In the genomic region with DNA sequence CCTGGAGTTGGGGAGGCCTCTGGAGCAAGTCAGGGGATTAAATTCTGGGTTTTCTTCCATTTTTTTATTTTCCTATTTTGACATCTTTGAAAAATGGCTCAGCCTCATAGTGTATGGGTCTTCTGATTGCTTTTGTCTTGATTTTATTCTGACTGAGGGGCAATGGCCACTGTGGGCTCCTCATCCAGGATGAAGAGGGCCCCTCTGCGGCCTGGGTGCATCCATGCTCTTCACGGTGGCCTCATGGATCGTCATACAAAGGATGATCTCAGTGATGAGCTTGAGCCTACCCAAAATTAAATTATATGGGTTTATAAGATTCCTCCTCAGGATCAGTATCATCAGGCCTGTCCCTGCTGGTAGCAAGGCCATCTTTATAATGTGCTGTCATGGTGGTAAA, we compare ENCODE assay signal across 8 cellular contexts.
DNase-seq lines count a peak whose midpoint lies in the region; ATAC-seq and TF ChIP-seq lines count a peak whose summit lies in the region.
"Not testable (repeated sequence)": the region's sequence is repeated elsewhere in the genome, so short reads cannot be mapped to it uniquely, and the experiment has no call there.

No MANE protein-coding gene starts in this region.

- H3K9me3 ChIP-seq in BLaER1 = not testable (repeated sequence)

- TF ChIP-seq CTCF in type B pancreatic cell (conservative IDR thresholded peaks at IDR 0.05) = not testable (repeated sequence)

- H3K4me1 Mint-ChIP-seq in activated naive CD4-positive, alpha-beta T cell treated with anti-CD3 and anti-CD28 coated beads, Interleukin-2, amount 10 ng/mL, durations not matched to agents 7 days and 5 days; type B pancreatic cell (ENCODE audit: unreplicated experiment): not testable (repeated sequence)

- H4K20me1 ChIP-seq in BLaER1 = not testable (repeated sequence)

- ATAC-seq in sciatic nerve = not testable (repeated sequence)

- H3K4me2 ChIP-seq in BLaER1 = peak overlapping the region; percentile 65

- not testable (repeated sequence) for H3K4me3 ChIP-seq in BLaER1

- CTCF ChIA-PET in activated naive CD4-positive, alpha-beta T cell treated with anti-CD3 and anti-CD28 coated beads, Interleukin-2, amount 10 ng/mL, durations not matched to agents 7 days and 5 days (lab: Charles Lee) = not testable (repeated sequence)

- not testable (repeated sequence) for H3K27me3 ChIP-seq in BLaER1

- H3K27ac Mint-ChIP-seq in activated naive CD4-positive, alpha-beta T cell treated with anti-CD3 and anti-CD28 coated beads, Interleukin-2, amount 10 ng/mL, durations not matched to agents 7 days and 5 days; type B pancreatic cell: not testable (repeated sequence)

- not testable (repeated sequence) for H3K4me1 ChIP-seq in BLaER1

- not testable (repeated sequence) for H3K9ac ChIP-seq in BLaER1

- not testable (repeated sequence) for H3K36me3 Mint-ChIP-seq in activated naive CD4-positive, alpha-beta T cell treated with anti-CD3 and anti-CD28 coated beads, Interleukin-2, amount 10 ng/mL, durations not matched to agents 7 days and 5 days; type B pancreatic cell

- peak; percentile 28 for DNase-seq in activated CD8-positive, alpha-beta memory T cell treated with anti-CD3 and anti-CD28 coated beads for 24 hours
- DNase-seq in activated naive CD4-positive, alpha-beta T cell treated with anti-CD3 and anti-CD28 coated beads, Interleukin-2, amount 10 ng/mL, durations not matched to agents 7 days and 5 days = peak; percentile 14
- DNase-seq in cardiac septum (ENCODE audit: low spot score) (peak; percentile 44), mesenteric fat pad (ENCODE audit: low spot score) (peak; percentile 26), posterior vena cava (ENCODE audit: low spot score) (peak; percentile 68), sciatic nerve (ENCODE audit: low spot score) (peak; percentile 34), type B pancreatic cell (ENCODE audit: extremely low spot score, unreplicated experiment) (peak; percentile 27)

- H3K9me3 Mint-ChIP-seq in activated naive CD4-positive, alpha-beta T cell treated with anti-CD3 and anti-CD28 coated beads, Interleukin-2, amount 10 ng/mL, durations not matched to agents 7 days and 5 days; type B pancreatic cell: not testable (repeated sequence)

- not testable (repeated sequence) for H3K27ac ChIP-seq in BLaER1

- H3K27me3 Mint-ChIP-seq in activated naive CD4-positive, alpha-beta T cell treated with anti-CD3 and anti-CD28 coated beads, Interleukin-2, amount 10 ng/mL, durations not matched to agents 7 days and 5 days; type B pancreatic cell: not testable (repeated sequence)

- H3K4me3 Mint-ChIP-seq in activated naive CD4-positive, alpha-beta T cell treated with anti-CD3 and anti-CD28 coated beads, Interleukin-2, amount 10 ng/mL, durations not matched to agents 7 days and 5 days; type B pancreatic cell: not testable (repeated sequence)

- H3K36me3 ChIP-seq in BLaER1 = not testable (repeated sequence)

- intact Hi-C loops in cardiac septum (cut with DNase I); posterior vena cava (cut with DNase I); sciatic nerve (cut with DNase I): not testable (repeated sequence)

Comparison
In these comparisons a context has a peak if more than half of its experiments do, and no peak if none do; other contexts are left out.
1. DNase-seq: peak in every context shown above with its lines; median percentile 68 in posterior vena cava; 44 in cardiac septum; 34 in sciatic nerve; 28 in activated CD8-positive, alpha-beta memory T cell treated with anti-CD3 and anti-CD28 coated beads for 24 hours; 27 in type B pancreatic cell; 26 in mesenteric fat pad; 14 in activated naive CD4-positive, alpha-beta T cell treated with anti-CD3 and anti-CD28 coated beads, Interleukin-2, amount 10 ng/mL, durations not matched to agents 7 days and 5 days.